5 cellular contexts compared by ENCODE assay signal in the genomic region with DNA sequence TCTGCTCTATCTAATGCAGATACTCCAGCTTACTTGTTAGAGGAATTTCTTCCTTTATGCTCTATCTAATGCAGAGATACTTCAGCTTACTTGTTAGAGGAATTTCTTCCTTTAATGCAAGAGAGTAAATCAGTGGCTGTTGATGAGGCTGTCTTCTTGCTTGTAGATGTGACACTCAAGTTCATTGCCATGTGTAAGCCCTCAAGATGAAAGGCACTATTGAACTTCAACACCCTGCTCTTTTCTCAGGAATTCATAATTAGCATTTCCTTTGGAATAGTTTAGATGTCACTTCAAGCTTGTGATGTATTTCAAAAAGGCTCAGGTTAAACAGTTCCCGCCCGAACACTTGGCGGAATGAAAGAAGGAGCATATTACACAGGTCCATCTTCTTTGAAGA.
"Had no signal": no experiment of that assay in that cellular context is flagged by ENCODE, and none has a peak within 500 bp of the region (broad histone marks: within the 10 kb centered on the region; RNA-seq: fewer than 3 reads in every experiment).

No MANE protein-coding gene starts in this region.

- ATAC-seq: GM23338, K562 had no signal

- DNase-seq: H9, HCEC 1CT, IMR-90 had no signal

- H3K9me3 Mint-ChIP-seq: GM23338, H9 had no signal

- H3K4me3 Mint-ChIP-seq: GM23338, H9 had no signal

- H3K27ac Mint-ChIP-seq: GM23338 had no signal
